In the genomic region with DNA sequence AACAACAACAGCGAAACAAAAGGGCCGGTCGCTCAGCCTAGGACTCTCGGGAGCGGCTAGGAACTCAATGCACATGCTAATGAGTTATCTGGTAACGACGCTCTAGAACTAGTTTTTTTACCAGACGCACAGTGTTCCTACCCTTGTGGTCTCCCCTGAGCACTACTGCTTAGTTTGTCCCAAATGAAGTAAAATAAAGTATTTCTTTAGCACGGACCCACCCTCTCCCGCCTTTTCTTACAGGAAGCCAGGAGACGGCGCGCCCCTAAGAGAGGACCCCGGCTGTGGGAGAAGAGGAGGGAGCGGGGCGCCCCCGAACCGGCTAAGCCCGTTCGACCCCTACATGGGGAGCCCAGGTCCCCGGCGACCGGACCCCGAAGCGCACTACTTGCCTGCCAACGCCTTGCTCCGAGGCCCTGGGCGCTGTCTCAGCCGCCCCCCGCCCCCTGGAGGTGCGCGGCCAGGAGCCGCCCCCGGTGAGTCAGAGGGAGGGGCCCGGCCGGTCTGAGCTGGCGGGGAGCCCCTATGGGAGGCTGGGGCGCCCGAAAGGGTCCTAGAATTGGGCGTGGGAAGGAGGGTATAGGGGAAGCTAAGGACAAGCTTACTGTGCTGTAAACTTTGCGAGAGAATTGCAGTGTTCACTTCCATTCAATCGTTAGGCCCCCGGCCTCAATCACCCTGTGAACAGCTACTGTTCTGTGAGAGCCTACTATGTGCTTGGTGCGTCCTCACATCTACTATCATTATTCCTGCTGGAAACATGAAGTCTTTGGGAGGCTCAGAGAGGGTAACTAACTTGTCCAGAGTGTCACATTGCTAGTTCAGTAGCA, we compare ENCODE assay signal across 8 cellular contexts. TPM values are rescaled to one million over a fixed set of nuclear protein-coding genes. Genes with fewer than 3 reads are reported as not detected.
DNase-seq lines count a peak whose midpoint lies in the region; ATAC-seq and TF ChIP-seq lines count a peak whose summit lies in the region.

No MANE protein-coding gene starts in this region.

- no peaks in the 10 kb centered on the region for H3K36me3 Mint-ChIP-seq in activated naive CD8-positive, alpha-beta T cell treated with anti-CD3 and anti-CD28 coated beads, Interleukin-2, amount 10 ng/mL, durations not matched to agents 7 days and 5 days

- no peaks in the 10 kb centered on the region for H4K20me1 ChIP-seq in MM.1S (ENCODE audit: insufficient read depth, low read length)

- peak overlapping the region; percentile 87 for H3K4me3 Mint-ChIP-seq in activated naive CD8-positive, alpha-beta T cell treated with anti-CD3 and anti-CD28 coated beads, Interleukin-2, amount 10 ng/mL, durations not matched to agents 7 days and 5 days

- H3K9me3 ChIP-seq in iPS DF 6.9 (ENCODE audit: control insufficient read depth, insufficient read depth, low read length) (no peaks in the 10 kb centered on the region), MM.1S (replicated peaks; ENCODE audit: insufficient read depth, low read length) (no peaks in the 10 kb centered on the region)

- peak; percentile 25 for ATAC-seq in activated naive CD8-positive, alpha-beta T cell treated with anti-CD3 and anti-CD28 coated beads, Interleukin-2, amount 10 ng/mL, durations not matched to agents 7 days and 5 days (ENCODE audit: low read depth)

- no peaks in the 10 kb centered on the region for H3K36me3 ChIP-seq in iPS DF 6.9 (ENCODE audit: control insufficient read depth, insufficient read depth, low read length)
- H3K36me3 ChIP-seq in MM.1S (replicated peaks; ENCODE audit: insufficient read depth, low read length) = no peaks in the 10 kb centered on the region

- H3F3A ChIP-seq in MM.1S (ENCODE audit: insufficient read depth, low read length) = peaks cover 6% of the 10 kb centered on the region

- no peaks in the 10 kb centered on the region for H3K79me2 ChIP-seq in MM.1S (ENCODE audit: low read length)

- no peak overlapping the region for H3K9ac ChIP-seq in MM.1S (ENCODE audit: low read length)

- peak overlapping the region; percentile 82 for H3K27ac Mint-ChIP-seq in activated naive CD8-positive, alpha-beta T cell treated with anti-CD3 and anti-CD28 coated beads, Interleukin-2, amount 10 ng/mL, durations not matched to agents 7 days and 5 days

- WGBS in iPS DF 6.9 (ENCODE audit: insufficient coverage, insufficient read length) = no CpG with 5 or more reads among the region's 44 CpGs

- H3K27me3 Mint-ChIP-seq in activated naive CD8-positive, alpha-beta T cell treated with anti-CD3 and anti-CD28 coated beads, Interleukin-2, amount 10 ng/mL, durations not matched to agents 7 days and 5 days = peaks cover 4% of the 10 kb centered on the region

- no peak for TF ChIP-seq CTCF in MM.1S (IDR thresholded peaks at IDR 0.05; ENCODE audit: low read length)

- no peaks in the 10 kb centered on the region for H3K9me3 Mint-ChIP-seq in activated naive CD8-positive, alpha-beta T cell treated with anti-CD3 and anti-CD28 coated beads, Interleukin-2, amount 10 ng/mL, durations not matched to agents 7 days and 5 days

- peaks cover 12% of the 10 kb centered on the region for H3K4me1 ChIP-seq in iPS DF 6.9 (ENCODE audit: control insufficient read depth, insufficient read depth, low read length)
- peaks cover 17% of the 10 kb centered on the region for H3K4me1 ChIP-seq in MM.1S (ENCODE audit: low read length)

- peak; percentile 47 for DNase-seq in stimulated activated CD4-positive, alpha-beta T cell treated with anti-CD3 and anti-CD28 coated beads, Interleukin-12 subunit alpha, Interleukin-12 subunit beta, amount 100 ng/mL, for 4 hours
- no peak for DNase-seq in stimulated activated CD4-positive, alpha-beta T cell treated with anti-CD3 and anti-CD28 coated beads, Interleukin-2, amount 100 ng/mL, for 48 hours
- peak; percentile 71 for DNase-seq in activated naive CD8-positive, alpha-beta T cell treated with anti-CD3 and anti-CD28 coated beads, Interleukin-2, amount 10 ng/mL, durations not matched to agents 7 days and 5 days
- DNase-seq in iPS DF 6.9 (ENCODE audit: low read depth, low spot score) = no peak
- no peak for DNase-seq in MM.1S
- DNase-seq in RPMI8226 = no peak
- no peak for DNase-seq in NCI-H2107 treated with DMSO at 0.1 percent for 48 hours (lab: John Stamatoyannopoulos, UW; ENCODE audit: unreplicated experiment)

- no peak overlapping the region for H2AFZ ChIP-seq in MM.1S (ENCODE audit: low read length)

- H3K4me1 Mint-ChIP-seq in activated naive CD8-positive, alpha-beta T cell treated with anti-CD3 and anti-CD28 coated beads, Interleukin-2, amount 10 ng/mL, durations not matched to agents 7 days and 5 days = peaks cover 40% of the 10 kb centered on the region

- H3K27me3 ChIP-seq in iPS DF 6.9 (ENCODE audit: control insufficient read depth, insufficient read depth, low read length) (no peaks in the 10 kb centered on the region), MM.1S (replicated peaks; ENCODE audit: insufficient read depth, low read length) (no peaks in the 10 kb centered on the region)

- H3K9me2 ChIP-seq in MM.1S (replicated peaks; ENCODE audit: insufficient read depth, low read length) = no peaks in the 10 kb centered on the region

- H3K27ac ChIP-seq in iPS DF 6.9 (ENCODE audit: low read length) = no peak overlapping the region
- H3K27ac ChIP-seq in skin epidermis = peak overlapping the region; percentile 20 to 95 (median 89)
- H3K27ac ChIP-seq in MM.1S (ENCODE audit: low read length) = no peak overlapping the region

- H3K4me3 ChIP-seq in iPS DF 6.9 (ENCODE audit: low read length) (peak overlapping the region; percentile 37; the same call in 1 of the 2 replicates), skin epidermis (peak overlapping the region; percentile 34 to 58 (median 46)), MM.1S (ENCODE audit: low read length) (no peak overlapping the region)

- POLR2A ChIA-PET in activated naive CD8-positive, alpha-beta T cell treated with anti-CD3 and anti-CD28 coated beads, Interleukin-2, amount 10 ng/mL, durations not matched to agents 7 days and 5 days (lab: Charles Lee) = interaction anchor here (0.7 to 2.0 kb wide), 6 partner anchors 14 to 181 kb away, joined by 3 to 11 read pairs (median 4); partner anchors contain the start of gene MAT2A

- no peak overlapping the region for H3K4me2 ChIP-seq in MM.1S (ENCODE audit: low read depth, low read length)

RNA-seq across cellular contexts. Expression of gene CAPG, which starts 3.6 kb away (rescaled TPM):
- total RNA-seq in activated naive CD8-positive, alpha-beta T cell treated with anti-CD3 and anti-CD28 coated beads, Interleukin-2, amount 10 ng/mL, durations not matched to agents 7 days and 5 days = 100 to 1,000 TPM; 263 to 279 TPM

RNA-seq across cellular contexts. Expression of gene SH2D6, which starts 4.7 kb away (rescaled TPM):
- 1 to 10 TPM in 1 of 2 experiments, under 1 TPM in 1; 0.94 to 1.4 TPM for total RNA-seq in activated naive CD8-positive, alpha-beta T cell treated with anti-CD3 and anti-CD28 coated beads, Interleukin-2, amount 10 ng/mL, durations not matched to agents 7 days and 5 days

RNA-seq across cellular contexts. Expression of gene ELMOD3, which starts 59.2 kb away (rescaled TPM):
- 10 to 100 TPM; 23.1 to 26.4 TPM for total RNA-seq in activated naive CD8-positive, alpha-beta T cell treated with anti-CD3 and anti-CD28 coated beads, Interleukin-2, amount 10 ng/mL, durations not matched to agents 7 days and 5 days

RNA-seq across cellular contexts. Expression of gene RETSAT, which starts 59.5 kb away (rescaled TPM):
- total RNA-seq in activated naive CD8-positive, alpha-beta T cell treated with anti-CD3 and anti-CD28 coated beads, Interleukin-2, amount 10 ng/mL, durations not matched to agents 7 days and 5 days = 10 to 100 TPM; 28.8 to 29.7 TPM

Comparison
In these comparisons a context has a peak if more than half of its experiments do, and no peak if none do; other contexts are left out.
1. DNase-seq: peak in stimulated activated CD4-positive, alpha-beta T cell treated with anti-CD3 and anti-CD28 coated beads, Interleukin-12 subunit alpha, Interleukin-12 subunit beta, amount 100 ng/mL, for 4 hours (single experiment) and activated naive CD8-positive, alpha-beta T cell treated with anti-CD3 and anti-CD28 coated beads, Interleukin-2, amount 10 ng/mL, durations not matched to agents 7 days and 5 days (single experiment); none in stimulated activated CD4-positive, alpha-beta T cell treated with anti-CD3 and anti-CD28 coated beads, Interleukin-2, amount 100 ng/mL, for 48 hours (0 of 2), iPS DF 6.9 (single experiment), MM.1S (single experiment), RPMI8226 (single experiment) and NCI-H2107 treated with DMSO at 0.1 percent for 48 hours (single experiment).
2. H3K27ac ChIP-seq: peak in skin epidermis (21 of 21); none in iPS DF 6.9 (single experiment) and MM.1S (single experiment).